In the genomic region with DNA sequence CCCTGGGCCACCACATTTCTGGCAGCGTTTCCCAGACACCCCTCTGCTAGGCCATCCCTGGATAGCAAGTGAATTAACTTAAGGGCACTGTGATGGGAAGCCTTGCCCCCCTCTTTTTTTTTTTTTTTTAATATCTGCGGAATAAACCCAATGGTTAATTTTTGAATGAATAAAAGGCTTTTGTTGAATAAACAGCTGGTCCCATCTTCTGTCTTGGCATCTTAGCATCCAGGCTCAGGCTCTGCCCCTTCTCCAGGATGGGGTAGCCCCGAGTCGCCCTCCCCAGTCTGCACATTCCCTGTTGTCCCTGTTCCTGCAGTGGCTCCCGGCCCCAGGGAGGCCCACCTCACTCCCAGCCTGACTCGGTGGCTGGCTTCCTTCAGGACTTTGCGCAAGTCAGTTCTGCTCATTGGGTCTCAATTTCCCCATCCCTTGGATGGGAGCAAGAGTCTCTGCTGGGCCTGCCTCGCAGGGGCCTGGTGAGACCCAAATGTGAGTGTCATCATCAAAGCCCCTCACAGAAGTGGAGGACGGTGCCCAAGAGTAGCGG, we compare ENCODE assay signal across 13 cellular contexts. TPM values are rescaled to one million over a fixed set of nuclear protein-coding genes. Genes with fewer than 3 reads are reported as not detected.
DNase-seq lines count a peak whose midpoint lies in the region; ATAC-seq, FAIRE-seq and TF ChIP-seq lines count a peak whose summit lies in the region.
"Had no signal": no experiment of that assay in that cellular context is flagged by ENCODE, and none has a peak within 500 bp of the region (broad histone marks: within the 10 kb centered on the region; RNA-seq: fewer than 3 reads in every experiment).

No MANE protein-coding gene starts in this region.

- H2BK120ac ChIP-seq in H1 (replicated peaks; ENCODE audit: low read depth, low read length): no peak overlapping the region

- H3K27me3 Mint-ChIP-seq in osteocyte (ENCODE audit: unreplicated experiment) (no peaks in the 10 kb centered on the region), neural progenitor cell (ENCODE audit: insufficient read depth, low read depth) (peaks cover 2% of the 10 kb centered on the region)

- no peak for TF ChIP-seq POLR2A in H1 (IDR thresholded peaks at IDR 0.05; ENCODE audit: control extremely low read depth in 1 of 2, low read depth in 2 of 2, low read length in 2 of 2)
- no peak for TF ChIP-seq POLR2A in GM12891 (IDR thresholded peaks at IDR 0.05; ENCODE audit: low read depth, low read length)

- H3K79me2 ChIP-seq in Loucy (ENCODE audit: insufficient read depth, low read length) (no peaks in the 10 kb centered on the region), H1 (ENCODE audit: control insufficient read depth in 1 of 2, insufficient read depth in 2 of 2, low read length in 2 of 2) (no peaks in the 10 kb centered on the region), neural progenitor cell (ENCODE audit: low read depth) (no peaks in the 10 kb centered on the region)

- POLR2A ChIA-PET in H1 (lab: Charles Lee; ENCODE audit: partially characterized antibody): interaction anchor here (1.0 kb wide), 2 partner anchors 51 to 121 kb away, joined by 3 read pairs; no protein-coding TSS in a partner anchor

- H3K36me3 Mint-ChIP-seq in osteocyte (ENCODE audit: unreplicated experiment): peaks cover 12% of the 10 kb centered on the region
- peaks cover 3% of the 10 kb centered on the region for H3K36me3 Mint-ChIP-seq in neural progenitor cell

- peak overlapping the region; percentile 32 for H3K4me2 ChIP-seq in BLaER1
- no peak overlapping the region for H3K4me2 ChIP-seq in Loucy (ENCODE audit: low read depth, low read length, poor library complexity, severe bottlenecking)
- no peak overlapping the region for H3K4me2 ChIP-seq in H1 (ENCODE audit: insufficient read depth in 1 of 2, low read depth in 2 of 2, low read length in 2 of 2)
- H3K4me2 ChIP-seq in neural progenitor cell: no peak overlapping the region

- TF ChIP-seq CTCF in Loucy (conservative IDR thresholded peaks at IDR 0.05; ENCODE audit: low read length) (peak; percentile 9; the same call in 1 of the 2 replicates), H1 (IDR thresholded peaks at IDR 0.05; ENCODE audit: control extremely low read depth in 1 of 3, insufficient read depth in 1 of 3, low read depth in 1 of 3, low read length in 3 of 3) (no peak), osteocyte (IDR thresholded peaks at IDR 0.05) (peak; percentile 47), neural progenitor cell (IDR thresholded peaks at IDR 0.05) (no peak)

- H3K27me3 ChIP-seq in BLaER1 (no peaks in the 10 kb centered on the region), Loucy (ENCODE audit: insufficient read depth, low read length, poor library complexity, severe bottlenecking) (no peaks in the 10 kb centered on the region), H1 (replicated peaks in 1 of 4; ENCODE audit: control insufficient read depth in 3 of 4, extremely low read depth in 1 of 4, insufficient read depth in 3 of 4, low read length in 3 of 4) (no peaks in the 10 kb centered on the region), neural progenitor cell (no peaks in the 10 kb centered on the region)
- H3K27me3 ChIP-seq: adrenal gland, left lung had no signal

- H4K5ac ChIP-seq in H1 (ENCODE audit: insufficient read length, low read depth, low read length): no peak overlapping the region

- H3K9me3 Mint-ChIP-seq in osteocyte (ENCODE audit: unreplicated experiment): no peaks in the 10 kb centered on the region
- H3K9me3 Mint-ChIP-seq in neural progenitor cell: no peaks in the 10 kb centered on the region
- H3K9me3 Mint-ChIP-seq: activated T-helper 1 cell treated with anti-CD3 and anti-CD28 coated beads, Interleukin-12 subunit alpha, Interleukin-12 subunit beta, Interleukin-2, Interleukin-4 antibody, amounts not matched to agents 30 ng/mL and 10 ng/mL and 1 ng/mL, durations not matched to agents 14 hours and 24 hours and 36 hours had no signal

- no peaks in the 10 kb centered on the region; the same call in 1 of the 2 replicates for H3K23me2 ChIP-seq in H1 (ENCODE audit: low read depth, low read length)

- H3K4me3 Mint-ChIP-seq in osteocyte (ENCODE audit: unreplicated experiment) (no peak overlapping the region), neural progenitor cell (no peak overlapping the region)
- H3K4me3 Mint-ChIP-seq: activated T-helper 1 cell treated with anti-CD3 and anti-CD28 coated beads, Interleukin-12 subunit alpha, Interleukin-12 subunit beta, Interleukin-2, Interleukin-4 antibody, amounts not matched to agents 30 ng/mL and 10 ng/mL and 1 ng/mL, durations not matched to agents 14 hours and 24 hours and 36 hours had no signal

- peak overlapping the region; percentile 36; the same call in 1 of the 2 replicates for H4K8ac ChIP-seq in H1 (ENCODE audit: extremely low read depth, insufficient read depth, low read length)

- H3K14ac ChIP-seq in H1 (ENCODE audit: insufficient read length): no peak overlapping the region

- no peak overlapping the region for H2BK20ac ChIP-seq in H1 (ENCODE audit: low read length)

- H2AK5ac ChIP-seq in H1 (ENCODE audit: low read depth, low read length): no peak overlapping the region

- no peak overlapping the region; the same call in 1 of the 2 replicates for H3K18ac ChIP-seq in H1 (ENCODE audit: extremely low read depth, low read length)

- no peak overlapping the region for H4K91ac ChIP-seq in H1 (replicated peaks; ENCODE audit: insufficient read length, low read length)

- H2AFZ ChIP-seq in Loucy (ENCODE audit: low read length) (no peak overlapping the region), H1 (ENCODE audit: low read length) (no peak overlapping the region), neural progenitor cell (replicated peaks) (no peak overlapping the region)

- H4K20me1 ChIP-seq in BLaER1 (0 out of 2 replicates have a peak, but pooled peaks cover 11% of the 10 kb centered on the region), Loucy (ENCODE audit: insufficient read depth, low read length, poor library complexity, severe bottlenecking) (no peaks in the 10 kb centered on the region), H1 (replicated peaks in 1 of 2; ENCODE audit: control insufficient read depth in 1 of 2, insufficient read depth in 2 of 2, low read length in 2 of 2) (no peaks in the 10 kb centered on the region), neural progenitor cell (ENCODE audit: low read depth) (no peaks in the 10 kb centered on the region)

- no peaks in the 10 kb centered on the region for H3K79me1 ChIP-seq in H1 (ENCODE audit: low read depth, low read length)

- no peak overlapping the region for H3K4ac ChIP-seq in H1 (replicated peaks; ENCODE audit: insufficient read length, low read depth, low read length)

- DNase-seq in H1 (ENCODE audit: low read depth in 1 of 2, low spot score in 2 of 2) (no peak), osteocyte (ENCODE audit: extremely low spot score, unreplicated experiment) (no peak), GM12891 (ENCODE audit: insufficient read length, low spot score) (no peak), OCI-M2 (lab: John Stamatoyannopoulos, UW; ENCODE audit: unreplicated experiment) (no peak), neural progenitor cell (ENCODE audit: low spot score) (no peak)
- DNase-seq: NCI-H187, NCI-H524 treated with DMSO at 0.1 percent for 48 hours had no signal

- H3K9ac ChIP-seq in BLaER1: no peak overlapping the region
- no peak overlapping the region for H3K9ac ChIP-seq in Loucy (ENCODE audit: low read depth, low read length, poor library complexity, severe bottlenecking)
- no peak overlapping the region for H3K9ac ChIP-seq in H1 (replicated peaks in 1 of 4; ENCODE audit: extremely low read depth in 1 of 4, low read depth in 3 of 4, low read length in 3 of 4)
- H3K9ac ChIP-seq in neural progenitor cell: no peak overlapping the region

- H3K4me1 Mint-ChIP-seq in osteocyte (ENCODE audit: unreplicated experiment): peaks cover 16% of the 10 kb centered on the region
- H3K4me1 Mint-ChIP-seq in neural progenitor cell: peaks cover 26% of the 10 kb centered on the region

- peaks cover 37% of the 10 kb centered on the region for H3K36me3 ChIP-seq in BLaER1
- H3K36me3 ChIP-seq in Loucy (ENCODE audit: insufficient read depth, low read length): no peaks in the 10 kb centered on the region
- peaks cover 0 to 4% (median 0%) of the 10 kb centered on the region in 4 experiments; a peak in 1 of 8 replicates for H3K36me3 ChIP-seq in H1 (ENCODE audit: control insufficient read depth in 2 of 4, insufficient read depth in 4 of 4, low read length in 3 of 4)
- no peaks in the 10 kb centered on the region for H3K36me3 ChIP-seq in neural progenitor cell
- H3K36me3 ChIP-seq: adrenal gland, left lung had no signal

- H3K9me2 ChIP-seq in Loucy (replicated peaks; ENCODE audit: low read depth, low read length): no peaks in the 10 kb centered on the region

- no peak overlapping the region for H2BK5ac ChIP-seq in H1 (ENCODE audit: low read depth, low read length)

- H3K4me1 ChIP-seq in BLaER1: peaks cover 49% of the 10 kb centered on the region
- H3K4me1 ChIP-seq in Loucy (ENCODE audit: insufficient read depth, low read length, poor library complexity, severe bottlenecking): peaks cover 7% of the 10 kb centered on the region
- H3K4me1 ChIP-seq in H1 (replicated peaks in 1 of 4; ENCODE audit: control insufficient read depth in 3 of 4, insufficient read depth in 4 of 4, low read length in 3 of 4): peaks cover 0 to 7% (median 2%) of the 10 kb centered on the region in 4 experiments; a peak in 2 of 7 replicates
- H3K4me1 ChIP-seq in neural progenitor cell: no peaks in the 10 kb centered on the region

- no peak overlapping the region for H2BK12ac ChIP-seq in H1 (ENCODE audit: low read depth, low read length)

- FAIRE-seq in H1 (lab: Jason Lieb, UNC) (no peak), GM12891 (lab: Jason Lieb, UNC) (no peak)

- CTCF ChIA-PET in H1 (lab: Charles Lee; ENCODE audit: partially characterized antibody): interaction anchor here (0.6 to 2.0 kb wide), 37 partner anchors 10 to 200 kb away, joined by 3 to 11 read pairs (median 4); a partner anchor contains a TSS

- no peak for TF ChIP-seq EP300 in H1 (IDR thresholded peaks at IDR 0.05; ENCODE audit: borderline replicate concordance in 1 of 2, low read depth in 2 of 2, low read length in 2 of 2)

- H3K56ac ChIP-seq in H1 (replicated peaks; ENCODE audit: insufficient read length, low read depth, low read length): no peak overlapping the region

- H3K9me3 ChIP-seq in BLaER1 (no peaks in the 10 kb centered on the region), Loucy (ENCODE audit: insufficient read depth, low read depth, low read length) (no peaks in the 10 kb centered on the region), H1 (ENCODE audit: insufficient read depth in 2 of 2, low read depth in 1 of 2, low read length in 1 of 2) (no peaks in the 10 kb centered on the region), neural progenitor cell (ENCODE audit: low read depth) (no peaks in the 10 kb centered on the region)
- H3K9me3 ChIP-seq: adrenal gland, left lung had no signal

- WGBS in H1 (ENCODE audit: extremely low coverage in 1 of 2, insufficient coverage in 1 of 2, insufficient read length in 1 of 2, insufficient replicate concordance in 2 of 2, low coverage in 1 of 2, low lambda C conversion rate in 2 of 2, missing lambda C conversion rate in 1 of 2), 2 experiments: 82% methylated on average over 9 of the region's 10 CpGs; no CpG with 5 or more reads in 1 of the 2 experiments

- H3K27ac ChIP-seq in BLaER1 (no peak overlapping the region), H1 (ENCODE audit: low read depth, low read length) (no peak overlapping the region), neural progenitor cell (no peak overlapping the region)

- H3K4me3 ChIP-seq in BLaER1 (no peak overlapping the region), Loucy (ENCODE audit: low read length, poor library complexity, severe bottlenecking) (no peak overlapping the region), H1 (ENCODE audit: extremely low read depth in 1 of 4, insufficient read depth in 2 of 4, low read depth in 3 of 4, low read length in 4 of 4) (no peak overlapping the region), neural progenitor cell (no peak overlapping the region)
- H3K4me3 ChIP-seq: adrenal gland, left lung had no signal

- TF ChIP-seq RAD21 in H1 (IDR thresholded peaks at IDR 0.05 in 1 of 2, conservative IDR thresholded peaks at IDR 0.05 in 1 of 2; ENCODE audit: low read depth in 2 of 2, low read length in 2 of 2): no peak

- ATAC-seq in HG03457 (IDR thresholded peaks at IDR 0.05; ENCODE audit: unreplicated experiment): no peak

- H3K27ac Mint-ChIP-seq in osteocyte (ENCODE audit: unreplicated experiment) (no peak overlapping the region), neural progenitor cell (no peak overlapping the region)
- H3K27ac Mint-ChIP-seq: activated T-helper 1 cell treated with anti-CD3 and anti-CD28 coated beads, Interleukin-12 subunit alpha, Interleukin-12 subunit beta, Interleukin-2, Interleukin-4 antibody, amounts not matched to agents 30 ng/mL and 10 ng/mL and 1 ng/mL, durations not matched to agents 14 hours and 24 hours and 36 hours had no signal

- no peaks in the 10 kb centered on the region for H3F3A ChIP-seq in Loucy (ENCODE audit: low read depth)
- H3F3A ChIP-seq in neural progenitor cell (ENCODE audit: low read depth): no peaks in the 10 kb centered on the region

- H3K23ac ChIP-seq in H1 (ENCODE audit: insufficient read length): no peak overlapping the region

- no peak overlapping the region for H2BK15ac ChIP-seq in H1 (ENCODE audit: low read length)

RNA-seq across cellular contexts. Expression of a gene that starts 29.0 kb away (rescaled TPM):
- total RNA-seq in H1 (2021; fragmentation: NEBNext Ultra II Directional; extraction: Animal tissue kit (Norgen Biotek cat#: 25700)): 7.9 and 9.1 TPM in 2 replicates
- polyA plus RNA-seq in H1 (2011; rRNA removed): 5.0 and 8.3 TPM in 2 replicates
- polyA plus RNA-seq in H1 (2011; cell fraction: cytosol; rRNA removed): 6.4 TPM
- 60.8 TPM for polyA plus RNA-seq in H1 (2011; cell fraction: nucleus; rRNA removed)
- polyA plus RNA-seq in H1 (2012, experiment 1 of 2): 3.3 to 10.7 TPM (median 7.7 TPM) in 4 replicates
- 2.3 TPM for polyA plus RNA-seq in H1 (2012, experiment 2 of 2)
- polyA plus RNA-seq in H1 (2013, experiment 1 of 2): 3.8 TPM
- 2.5 TPM for polyA plus RNA-seq in H1 (2013, experiment 2 of 2)
- 4.6 and 7.6 TPM in 2 replicates for polyA minus RNA-seq in H1 (2011; rRNA and poly(A)+ RNA removed)
- 9.8 TPM for polyA minus RNA-seq in H1 (2011; cell fraction: cytosol; rRNA and poly(A)+ RNA removed)
- 25.3 TPM for polyA minus RNA-seq in H1 (2011; cell fraction: nucleus; rRNA and poly(A)+ RNA removed)
- total RNA-seq in osteocyte: 0.05 TPM in 2 replicates
- polyA plus RNA-seq in GM12891 (2012; ENCODE audit: low read depth, missing spikeins): not detected
- total RNA-seq in neural progenitor cell (ENCODE audit: low replicate concordance): 0.15 and 0.40 TPM in 2 replicates
- total RNA-seq: activated T-helper 1 cell treated with anti-CD3 and anti-CD28 coated beads, Interleukin-12 subunit alpha, Interleukin-12 subunit beta, Interleukin-2, Interleukin-4 antibody, amounts not matched to agents 30 ng/mL and 10 ng/mL and 1 ng/mL, durations not matched to agents 14 hours and 24 hours and 36 hours had no signal

Comparison
In these comparisons a context has a peak if more than half of its experiments do, and no peak if none do; other contexts are left out.
1. CTCF ChIP-seq: peak in Loucy (single experiment) and osteocyte (single experiment); none in H1 (0 of 3) and neural progenitor cell (single experiment).